In the genomic region with DNA sequence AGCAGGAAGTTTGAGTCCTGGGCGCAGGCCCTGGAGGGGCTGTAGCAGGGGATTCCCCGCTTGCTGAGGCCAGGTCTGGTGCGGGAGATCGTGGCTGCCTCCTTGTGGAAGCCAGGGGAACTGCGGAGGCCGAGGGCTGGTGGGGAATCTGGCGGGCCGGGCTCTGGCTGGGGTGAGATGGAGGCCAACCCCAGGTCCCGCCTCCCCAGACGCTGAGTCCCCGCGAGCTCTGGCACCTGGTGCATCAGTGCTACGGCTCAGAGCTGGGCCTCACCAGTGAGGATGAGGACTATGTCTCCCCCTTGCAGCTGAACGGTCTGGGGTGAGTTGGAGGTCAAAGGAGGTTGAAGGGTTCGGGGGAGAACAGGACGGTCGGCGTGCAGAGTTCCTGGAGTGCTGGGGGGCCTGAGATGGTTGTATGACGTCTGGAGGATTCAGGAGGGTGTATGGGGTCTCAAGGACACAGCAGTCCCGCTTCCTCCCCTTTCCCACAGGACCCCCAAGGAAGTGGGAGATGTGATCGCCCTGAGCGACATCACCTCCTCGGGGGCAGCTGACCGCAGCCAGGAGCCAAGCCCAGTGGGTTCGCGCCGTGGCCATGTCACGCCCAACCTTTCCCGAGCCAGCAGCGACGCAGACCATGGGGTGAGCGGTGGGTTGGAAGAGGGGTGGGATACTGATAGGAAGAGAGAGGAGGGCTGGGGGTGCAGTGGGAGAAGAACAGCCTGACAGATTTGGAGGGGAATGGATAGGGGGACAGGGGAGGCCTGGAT, we compare ENCODE assay signal across 2 cellular contexts.
TF ChIP-seq lines count a peak whose summit lies in the region.

No MANE protein-coding gene starts in this region.

TF ChIP-seq in HEK293, 187 proteins besides CTCF, POLR2A, EP300 and RAD21 (continued from another document):
- TF ChIP-seq ZNF2 (tag by site-specific recombination; IDR thresholded peaks at IDR 0.05) (0 out of 2 replicates have a peak, but pooled peaks have one; percentile 37), REPIN1 (tag by site-specific recombination; IDR thresholded peaks at IDR 0.05; ENCODE audit: low read depth) (0 out of 2 replicates have a peak, but pooled peaks have one; percentile 6), ZNF785 (tag by site-specific recombination; IDR thresholded peaks at IDR 0.05) (peak; percentile 72; the same call in 1 of the 2 replicates)
- TF ChIP-seq, protein P1, sequence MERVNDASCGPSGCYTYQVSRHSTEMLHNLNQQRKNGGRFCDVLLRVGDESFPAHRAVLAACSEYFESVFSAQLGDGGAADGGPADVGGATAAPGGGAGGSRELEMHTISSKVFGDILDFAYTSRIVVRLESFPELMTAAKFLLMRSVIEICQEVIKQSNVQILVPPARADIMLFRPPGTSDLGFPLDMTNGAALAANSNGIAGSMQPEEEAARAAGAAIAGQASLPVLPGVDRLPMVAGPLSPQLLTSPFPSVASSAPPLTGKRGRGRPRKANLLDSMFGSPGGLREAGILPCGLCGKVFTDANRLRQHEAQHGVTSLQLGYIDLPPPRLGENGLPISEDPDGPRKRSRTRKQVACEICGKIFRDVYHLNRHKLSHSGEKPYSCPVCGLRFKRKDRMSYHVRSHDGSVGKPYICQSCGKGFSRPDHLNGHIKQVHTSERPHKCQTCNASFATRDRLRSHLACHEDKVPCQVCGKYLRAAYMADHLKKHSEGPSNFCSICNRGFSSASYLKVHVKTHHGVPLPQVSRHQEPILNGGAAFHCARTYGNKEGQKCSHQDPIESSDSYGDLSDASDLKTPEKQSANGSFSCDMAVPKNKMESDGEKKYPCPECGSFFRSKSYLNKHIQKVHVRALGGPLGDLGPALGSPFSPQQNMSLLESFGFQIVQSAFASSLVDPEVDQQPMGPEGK (tag by site-specific recombination; IDR thresholded peaks at IDR 0.05) = 0 out of 2 replicates have a peak, but pooled peaks have one; percentile 33

TF ChIP-seq in SK-N-SH treated with all-trans-retinoic acid at 6 μM for 48 hours, 23 proteins besides CTCF, POLR2A, EP300 and RAD21 (continued from another document):
- TF ChIP-seq POU6F1 (CRISPR knock-in tag; IDR thresholded peaks at IDR 0.05; ENCODE audit: borderline replicate concordance, low read depth) (no peak), ZNF70 (CRISPR knock-in tag; IDR thresholded peaks at IDR 0.05) (no peak), OSR1 (CRISPR knock-in tag; IDR thresholded peaks at IDR 0.05) (no peak), ZFP3 (CRISPR knock-in tag; IDR thresholded peaks at IDR 0.05) (no peak), ARNTL (CRISPR knock-in tag; IDR thresholded peaks at IDR 0.05; ENCODE audit: borderline replicate concordance, low read depth) (no peak), PPARA (CRISPR knock-in tag; IDR thresholded peaks at IDR 0.05; ENCODE audit: borderline replicate concordance) (no peak), TOX (CRISPR knock-in tag; IDR thresholded peaks at IDR 0.05; ENCODE audit: borderline replicate concordance) (no peak), RARB (CRISPR knock-in tag; IDR thresholded peaks at IDR 0.05) (no peak), ZNF8 (CRISPR knock-in tag; IDR thresholded peaks at IDR 0.05) (no peak), ZFP30 (CRISPR knock-in tag; IDR thresholded peaks at IDR 0.05) (no peak), ESRRG (CRISPR knock-in tag; IDR thresholded peaks at IDR 0.05) (no peak), SNAI2 (CRISPR knock-in tag; IDR thresholded peaks at IDR 0.05) (no peak)
- TF ChIP-seq, protein P2, sequence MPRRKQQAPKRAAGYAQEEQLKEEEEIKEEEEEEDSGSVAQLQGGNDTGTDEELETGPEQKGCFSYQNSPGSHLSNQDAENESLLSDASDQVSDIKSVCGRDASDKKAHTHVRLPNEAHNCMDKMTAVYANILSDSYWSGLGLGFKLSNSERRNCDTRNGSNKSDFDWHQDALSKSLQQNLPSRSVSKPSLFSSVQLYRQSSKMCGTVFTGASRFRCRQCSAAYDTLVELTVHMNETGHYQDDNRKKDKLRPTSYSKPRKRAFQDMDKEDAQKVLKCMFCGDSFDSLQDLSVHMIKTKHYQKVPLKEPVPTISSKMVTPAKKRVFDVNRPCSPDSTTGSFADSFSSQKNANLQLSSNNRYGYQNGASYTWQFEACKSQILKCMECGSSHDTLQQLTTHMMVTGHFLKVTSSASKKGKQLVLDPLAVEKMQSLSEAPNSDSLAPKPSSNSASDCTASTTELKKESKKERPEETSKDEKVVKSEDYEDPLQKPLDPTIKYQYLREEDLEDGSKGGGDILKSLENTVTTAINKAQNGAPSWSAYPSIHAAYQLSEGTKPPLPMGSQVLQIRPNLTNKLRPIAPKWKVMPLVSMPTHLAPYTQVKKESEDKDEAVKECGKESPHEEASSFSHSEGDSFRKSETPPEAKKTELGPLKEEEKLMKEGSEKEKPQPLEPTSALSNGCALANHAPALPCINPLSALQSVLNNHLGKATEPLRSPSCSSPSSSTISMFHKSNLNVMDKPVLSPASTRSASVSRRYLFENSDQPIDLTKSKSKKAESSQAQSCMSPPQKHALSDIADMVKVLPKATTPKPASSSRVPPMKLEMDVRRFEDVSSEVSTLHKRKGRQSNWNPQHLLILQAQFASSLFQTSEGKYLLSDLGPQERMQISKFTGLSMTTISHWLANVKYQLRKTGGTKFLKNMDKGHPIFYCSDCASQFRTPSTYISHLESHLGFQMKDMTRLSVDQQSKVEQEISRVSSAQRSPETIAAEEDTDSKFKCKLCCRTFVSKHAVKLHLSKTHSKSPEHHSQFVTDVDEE (CRISPR knock-in tag; IDR thresholded peaks at IDR 0.05) = no peak
- TF ChIP-seq, protein P1 (CRISPR knock-in tag; IDR thresholded peaks at IDR 0.05; ENCODE audit: borderline replicate concordance) = no peak
